In the genomic region with DNA sequence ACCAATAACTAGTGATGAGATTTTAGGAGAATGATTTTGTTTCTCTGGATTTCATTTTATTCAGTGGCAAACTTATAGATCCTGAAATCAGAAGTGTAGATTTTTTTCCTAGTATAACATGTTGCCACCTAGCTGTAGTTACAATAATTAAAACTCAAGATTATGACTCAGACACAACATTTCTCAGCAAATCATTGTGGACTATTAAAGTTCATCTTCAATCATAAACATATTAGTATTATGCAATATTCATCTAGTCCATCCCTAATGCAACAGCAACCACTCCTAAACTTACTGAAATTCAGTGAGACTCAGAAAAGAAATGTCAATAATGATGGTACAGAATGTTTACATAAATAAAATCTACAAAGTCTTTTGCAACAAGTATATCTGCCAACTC, we compare ENCODE assay signal across 24 cellular contexts. TPM values are rescaled to one million over a fixed set of nuclear protein-coding genes. Genes with fewer than 3 reads are reported as not detected.
DNase-seq lines count a peak whose midpoint lies in the region; ATAC-seq, FAIRE-seq and TF ChIP-seq lines count a peak whose summit lies in the region.
"Had no signal": no experiment of that assay in that cellular context is flagged by ENCODE, and none has a peak within 500 bp of the region (broad histone marks: within the 10 kb centered on the region; RNA-seq: fewer than 3 reads in every experiment).

No MANE protein-coding gene starts in this region.

- H3K4me1 Mint-ChIP-seq in natural killer cell: peaks cover 47 to 50% of the 10 kb centered on the region in 2 donors
- peaks cover 32 to 37% of the 10 kb centered on the region in 2 donors for H3K4me1 Mint-ChIP-seq in natural killer cell treated with Interleukin-12 subunit alpha and Interleukin-12 subunit beta and Interleukin-15 and Interleukin-18, amount 100 ng/mL, for 72 hours (ENCODE audit: low read depth in 2 of 2)
- H3K4me1 Mint-ChIP-seq in activated CD8-positive, alpha-beta T cell treated with anti-CD3 and anti-CD28 coated beads, Interleukin-2, amount 10 ng/mL, durations not matched to agents 7 days and 5 days (ENCODE audit: low read depth): peaks cover 37% of the 10 kb centered on the region
- H3K4me1 Mint-ChIP-seq in naive thymus-derived CD4-positive, alpha-beta T cell: peaks cover 34 to 71% (median 58%) of the 10 kb centered on the region in 7 donors

- peaks cover 20 to 32% of the 10 kb centered on the region in 2 donors for H3K4me1 ChIP-seq in naive thymus-derived CD4-positive, alpha-beta T cell (ENCODE audit: control insufficient read depth in 2 of 2, insufficient read depth in 2 of 2, low read length in 2 of 2)

- no peaks in the 10 kb centered on the region for H3K9me3 Mint-ChIP-seq in natural killer cell
- no peaks in the 10 kb centered on the region for H3K9me3 Mint-ChIP-seq in natural killer cell treated with Interleukin-12 subunit alpha and Interleukin-12 subunit beta and Interleukin-15 and Interleukin-18, amount 100 ng/mL, for 72 hours
- H3K9me3 Mint-ChIP-seq in activated CD8-positive, alpha-beta T cell treated with anti-CD3 and anti-CD28 coated beads, Interleukin-2, amount 10 ng/mL, durations not matched to agents 7 days and 5 days (ENCODE audit: insufficient read depth): no peaks in the 10 kb centered on the region
- H3K9me3 Mint-ChIP-seq in naive thymus-derived CD4-positive, alpha-beta T cell: no peaks in the 10 kb centered on the region
- H3K9me3 Mint-ChIP-seq: activated CD4-positive, alpha-beta T cell treated with anti-CD3 and anti-CD28 coated beads, Interleukin-2, amount 10 ng/mL, durations not matched to agents 24 days and 14 days; type B pancreatic cell had no signal

- TF ChIP-seq CTCF in natural killer cell (IDR thresholded peaks at IDR 0.05) (peak; percentile 15), fibroblast of villous mesenchyme (IDR thresholded peaks at IDR 0.05; ENCODE audit: insufficient read depth, low read depth, low read length) (peak; percentile 15)

- FAIRE-seq in RCC 7860 (lab: Jason Lieb, UNC): no peak

- POLR2A ChIA-PET in activated CD8-positive, alpha-beta T cell treated with anti-CD3 and anti-CD28 coated beads, Interleukin-2, amount 10 ng/mL, durations not matched to agents 7 days and 5 days (lab: Charles Lee): interaction anchor here (1.1 kb wide), 1 partner anchor 47 kb away, joined by 6 read pairs; no protein-coding TSS in a partner anchor
- POLR2A ChIA-PET in naive thymus-derived CD4-positive, alpha-beta T cell (lab: Charles Lee): no interaction called here

- CTCF ChIA-PET in activated CD8-positive, alpha-beta T cell treated with anti-CD3 and anti-CD28 coated beads, Interleukin-2, amount 10 ng/mL, durations not matched to agents 7 days and 5 days (lab: Charles Lee): interaction anchor here (0.7 to 2.7 kb wide), 5 partner anchors 9 to 239 kb away, joined by 3 to 11 read pairs (median 3); no protein-coding TSS in a partner anchor
- CTCF ChIA-PET in naive thymus-derived CD4-positive, alpha-beta T cell (lab: Charles Lee): no interaction called here

- H3K27me3 Mint-ChIP-seq in natural killer cell (ENCODE audit: low read depth in 2 of 2): no peaks in the 10 kb centered on the region
- H3K27me3 Mint-ChIP-seq in natural killer cell treated with Interleukin-12 subunit alpha and Interleukin-12 subunit beta and Interleukin-15 and Interleukin-18, amount 100 ng/mL, for 72 hours: no peaks in the 10 kb centered on the region
- H3K27me3 Mint-ChIP-seq in activated CD8-positive, alpha-beta T cell treated with anti-CD3 and anti-CD28 coated beads, Interleukin-2, amount 10 ng/mL, durations not matched to agents 7 days and 5 days (ENCODE audit: low read depth): no peaks in the 10 kb centered on the region
- no peaks in the 10 kb centered on the region for H3K27me3 Mint-ChIP-seq in naive thymus-derived CD4-positive, alpha-beta T cell
- H3K27me3 Mint-ChIP-seq: activated CD4-positive, alpha-beta T cell treated with anti-CD3 and anti-CD28 coated beads, Interleukin-2, amount 10 ng/mL, durations not matched to agents 24 days and 14 days; type B pancreatic cell had no signal

- DNase-seq in natural killer cell (no peak), fibroblast of villous mesenchyme (ENCODE audit: low read depth) (peak; percentile 64), NCI-H2081 (lab: John Stamatoyannopoulos, UW) (no peak), RCC 7860 (ENCODE audit: low spot score) (no peak)
- no peak for DNase-seq in natural killer cell treated with Interleukin-12 subunit alpha and Interleukin-12 subunit beta and Interleukin-15 and Interleukin-18, amount 100 ng/mL, for 72 hours (ENCODE audit: low spot score)
- DNase-seq in activated CD8-positive, alpha-beta T cell treated with anti-CD3 and anti-CD28 coated beads, Interleukin-2, amount 10 ng/mL, durations not matched to agents 7 days and 5 days: no peak
- no peak for DNase-seq in naive thymus-derived CD4-positive, alpha-beta T cell
- DNase-seq: 8988T; activated CD8-positive, alpha-beta memory T cell treated with anti-CD3 and anti-CD28 coated beads, Interleukin-2, amount 50 U/mL, for 48 hours; activated gamma-delta T cell; amniotic stem cell; caudate nucleus; head of caudate nucleus; NCI-H2029; NCI-H510A; stimulated activated CD4-positive, alpha-beta T cell treated with anti-CD3 and anti-CD28 coated beads, Interleukin-4, amount 100 ng/mL, for 24 hours; stomach had no signal

- H3K27ac ChIP-seq in naive thymus-derived CD4-positive, alpha-beta T cell (ENCODE audit: low read depth, low read length): no peak overlapping the region
- H3K27ac ChIP-seq: BLaER1, HL-60, stomach had no signal

- H3K27me3 ChIP-seq in naive thymus-derived CD4-positive, alpha-beta T cell (ENCODE audit: control insufficient read depth in 2 of 2, insufficient read depth in 2 of 2, low read length in 2 of 2): no peaks in the 10 kb centered on the region
- H3K27me3 ChIP-seq: BLaER1, stomach had no signal

- intact Hi-C loops in natural killer cell (cut with micrococcal nuclease): no loop called here
- intact Hi-C loops in naive thymus-derived CD4-positive, alpha-beta T cell (cut with micrococcal nuclease): no loop called here

- H3K9me3 ChIP-seq in naive thymus-derived CD4-positive, alpha-beta T cell (ENCODE audit: control insufficient read depth in 2 of 3, low read length in 3 of 3): no peaks in the 10 kb centered on the region
- H3K9me3 ChIP-seq: BLaER1, stomach had no signal

- ATAC-seq in natural killer cell (peak in 1 of 3 donors; percentile 50), GM21737 (IDR thresholded peaks at IDR 0.05; ENCODE audit: unreplicated experiment) (no peak)
- no peak for ATAC-seq in natural killer cell treated with Interleukin-12 subunit alpha and Interleukin-12 subunit beta and Interleukin-15 and Interleukin-18, amount 100 ng/mL, for 72 hours
- peak; percentile 19 for ATAC-seq in activated CD8-positive, alpha-beta T cell treated with anti-CD3 and anti-CD28 coated beads, Interleukin-2, amount 10 ng/mL, durations not matched to agents 7 days and 5 days
- no peak for ATAC-seq in naive thymus-derived CD4-positive, alpha-beta T cell
- ATAC-seq: esophagus mucosa had no signal

- H3K4me3 ChIP-seq in fibroblast of villous mesenchyme (ENCODE audit: low read depth, low read length): no peak overlapping the region
- no peak overlapping the region for H3K4me3 ChIP-seq in naive thymus-derived CD4-positive, alpha-beta T cell (ENCODE audit: low read length)
- H3K4me3 ChIP-seq: BLaER1, lung, stomach had no signal

- H3K36me3 ChIP-seq in naive thymus-derived CD4-positive, alpha-beta T cell (ENCODE audit: control insufficient read depth in 2 of 3, insufficient read depth in 3 of 3, low read length in 3 of 3): peaks cover 0 to 13% (median 0%) of the 10 kb centered on the region in 3 experiments

- H3K4me3 Mint-ChIP-seq in natural killer cell: no peak overlapping the region
- H3K4me3 Mint-ChIP-seq in natural killer cell treated with Interleukin-12 subunit alpha and Interleukin-12 subunit beta and Interleukin-15 and Interleukin-18, amount 100 ng/mL, for 72 hours: no peak overlapping the region
- no peak overlapping the region for H3K4me3 Mint-ChIP-seq in activated CD8-positive, alpha-beta T cell treated with anti-CD3 and anti-CD28 coated beads, Interleukin-2, amount 10 ng/mL, durations not matched to agents 7 days and 5 days
- no peak overlapping the region for H3K4me3 Mint-ChIP-seq in naive thymus-derived CD4-positive, alpha-beta T cell
- H3K4me3 Mint-ChIP-seq: activated CD4-positive, alpha-beta T cell treated with anti-CD3 and anti-CD28 coated beads, Interleukin-2, amount 10 ng/mL, durations not matched to agents 24 days and 14 days; type B pancreatic cell had no signal

- no peaks in the 10 kb centered on the region for H3K36me3 Mint-ChIP-seq in natural killer cell
- H3K36me3 Mint-ChIP-seq in natural killer cell treated with Interleukin-12 subunit alpha and Interleukin-12 subunit beta and Interleukin-15 and Interleukin-18, amount 100 ng/mL, for 72 hours: no peaks in the 10 kb centered on the region
- peaks cover 3% of the 10 kb centered on the region for H3K36me3 Mint-ChIP-seq in activated CD8-positive, alpha-beta T cell treated with anti-CD3 and anti-CD28 coated beads, Interleukin-2, amount 10 ng/mL, durations not matched to agents 7 days and 5 days (ENCODE audit: low read depth)
- H3K36me3 Mint-ChIP-seq in naive thymus-derived CD4-positive, alpha-beta T cell: peaks cover 0 to 4% (median under 1%) of the 10 kb centered on the region in 5 donors

- peak overlapping the region; percentile 65 to 69 for H3K27ac Mint-ChIP-seq in natural killer cell
- no peak overlapping the region for H3K27ac Mint-ChIP-seq in natural killer cell treated with Interleukin-12 subunit alpha and Interleukin-12 subunit beta and Interleukin-15 and Interleukin-18, amount 100 ng/mL, for 72 hours
- H3K27ac Mint-ChIP-seq in activated CD8-positive, alpha-beta T cell treated with anti-CD3 and anti-CD28 coated beads, Interleukin-2, amount 10 ng/mL, durations not matched to agents 7 days and 5 days: no peak overlapping the region
- H3K27ac Mint-ChIP-seq in naive thymus-derived CD4-positive, alpha-beta T cell: peak overlapping the region in 2 of 9 donors; percentile 15 to 54
- H3K27ac Mint-ChIP-seq: activated CD4-positive, alpha-beta T cell treated with anti-CD3 and anti-CD28 coated beads, Interleukin-2, amount 10 ng/mL, durations not matched to agents 24 days and 14 days; type B pancreatic cell had no signal

RNA-seq across cellular contexts. Expression of gene USP34, which starts 51.3 kb away (rescaled TPM):
- 100 to 1,000 TPM; 184 to 204 (median 199) TPM for total RNA-seq in natural killer cell
- total RNA-seq in natural killer cell treated with Interleukin-12 subunit alpha and Interleukin-12 subunit beta and Interleukin-15 and Interleukin-18, amount 100 ng/mL, for 72 hours: 100 to 1,000 TPM in 1 of 2 donors, 10 to 100 TPM in 1; 92.3 to 125 TPM
- total RNA-seq in activated CD8-positive, alpha-beta T cell treated with anti-CD3 and anti-CD28 coated beads, Interleukin-2, amount 10 ng/mL, durations not matched to agents 7 days and 5 days: 10 to 100 TPM; 80.4 to 84.7 TPM
- total RNA-seq in fibroblast of villous mesenchyme: 121 and 154 TPM in 2 replicates
- 100 to 1,000 TPM; 109 to 186 (median 165) TPM for total RNA-seq in naive thymus-derived CD4-positive, alpha-beta T cell
- polyA plus RNA-seq in naive thymus-derived CD4-positive, alpha-beta T cell: 10 to 100 TPM; 15.3 to 20.4 TPM

Comparison
In these comparisons a context has a peak if more than half of its experiments do, and no peak if none do; other contexts are left out.
1. H3K27ac Mint-ChIP-seq: peak in natural killer cell (2 of 2); none in natural killer cell treated with Interleukin-12 subunit alpha and Interleukin-12 subunit beta and Interleukin-15 and Interleukin-18, amount 100 ng/mL, for 72 hours (0 of 2) and activated CD8-positive, alpha-beta T cell treated with anti-CD3 and anti-CD28 coated beads, Interleukin-2, amount 10 ng/mL, durations not matched to agents 7 days and 5 days (single experiment).